ENCODE assay signal across 23 cellular contexts in genomic region chr3:157530637-157531300, GRCh38. TPM values are rescaled to one million over a fixed set of nuclear protein-coding genes. Genes with fewer than 3 reads are reported as not detected.
DNase-seq lines count a peak whose midpoint lies in the region; ATAC-seq and TF ChIP-seq lines count a peak whose summit lies in the region.
"Had no signal": no experiment of that assay in that cellular context is flagged by ENCODE, and none has a peak within 500 bp of the region (broad histone marks: within the 10 kb centered on the region; RNA-seq: fewer than 3 reads in every experiment).

No MANE protein-coding gene starts in this region.

- H3K4me2 ChIP-seq in SK-N-SH (peak overlapping the region; percentile 75), GM23338 (no peak overlapping the region)
- H3K4me2 ChIP-seq: hepatocyte had no signal

- CTCF ChIA-PET in SK-N-SH (lab: Yijun Ruan, JAX): interaction anchor here (1.3 to 7.4 kb wide), 7 partner anchors 12 to 1114 kb away, joined by 3 to 113 read pairs (median 20); partner anchors contain the start of gene GFM1

- H3K9me3 Mint-ChIP-seq in type B pancreatic cell (no peaks in the 10 kb centered on the region), GM23338 (no peaks in the 10 kb centered on the region; the same call in 2 of the 3 replicates)
- H3K9me3 Mint-ChIP-seq: activated naive CD4-positive, alpha-beta T cell treated with anti-CD3 and anti-CD28 coated beads, Interleukin-2, amount 10 ng/mL, durations not matched to agents 7 days and 5 days; activated T-cell treated with anti-CD3 and anti-CD28 coated beads, Interleukin-2, amount 50 U/mL, for 72 hours had no signal

- no peaks in the 10 kb centered on the region for H3K9me3 ChIP-seq in SK-N-SH
- H3K9me3 ChIP-seq: ascending aorta; BLaER1 treated with 17β-estradiol and CSF1 and Interleukin-3, amounts not matched to agents 10 nM and 100 nM; HAP-1; lower lobe of right lung had no signal

- H3K9ac ChIP-seq in SK-N-SH: 0 out of 2 replicates have a peak overlapping the region, but pooled peaks have one; percentile 75
- H3K9ac ChIP-seq: BLaER1 treated with 17β-estradiol and CSF1 and Interleukin-3, amounts not matched to agents 10 nM and 100 nM had no signal

- POLR2A ChIA-PET in SK-N-SH (lab: Yijun Ruan, JAX): no interaction called here

- H3K4me1 Mint-ChIP-seq in type B pancreatic cell (ENCODE audit: unreplicated experiment): peaks cover 4% of the 10 kb centered on the region
- no peaks in the 10 kb centered on the region for H3K4me1 Mint-ChIP-seq in GM23338
- H3K4me1 Mint-ChIP-seq: activated CD4-positive, alpha-beta T cell treated with anti-CD3 and anti-CD28 coated beads for 36 hours; activated naive CD4-positive, alpha-beta T cell treated with anti-CD3 and anti-CD28 coated beads, Interleukin-2, amount 10 ng/mL, durations not matched to agents 7 days and 5 days had no signal

- H3K9me2 ChIP-seq in SK-N-SH (no peaks in the 10 kb centered on the region), GM23338 (ENCODE audit: insufficient read depth) (no peaks in the 10 kb centered on the region)

- TF ChIP-seq EP300 in SK-N-SH (IDR thresholded peaks at IDR 0.05; ENCODE audit: borderline replicate concordance in 1 of 2, low read depth in 1 of 2, low read length in 1 of 2): no peak

- H3K36me3 Mint-ChIP-seq in type B pancreatic cell (no peaks in the 10 kb centered on the region), GM23338 (ENCODE audit: low read depth) (no peaks in the 10 kb centered on the region)
- H3K36me3 Mint-ChIP-seq: activated naive CD4-positive, alpha-beta T cell treated with anti-CD3 and anti-CD28 coated beads, Interleukin-2, amount 10 ng/mL, durations not matched to agents 7 days and 5 days had no signal

- H4K20me1 ChIP-seq in SK-N-SH (ENCODE audit: insufficient read depth) (no peaks in the 10 kb centered on the region), GM23338 (replicated peaks; ENCODE audit: insufficient read depth) (no peaks in the 10 kb centered on the region)
- H4K20me1 ChIP-seq: BLaER1 treated with 17β-estradiol and CSF1 and Interleukin-3, amounts not matched to agents 10 nM and 100 nM had no signal

- peaks cover 6 to 42% of the 10 kb centered on the region in 2 experiments; a peak in 3 of 4 replicates for H3K4me1 ChIP-seq in SK-N-SH (ENCODE audit: control insufficient read depth in 1 of 2, insufficient read depth in 2 of 2, low read depth in 1 of 2, low read length in 1 of 2)
- no peaks in the 10 kb centered on the region for H3K4me1 ChIP-seq in GM23338 (ENCODE audit: insufficient read depth)
- H3K4me1 ChIP-seq: HAP-1 had no signal

- H3K79me2 ChIP-seq in SK-N-SH (ENCODE audit: insufficient read depth) (peaks cover 49% of the 10 kb centered on the region), GM23338 (replicated peaks; ENCODE audit: insufficient read depth) (no peaks in the 10 kb centered on the region)
- H3K79me2 ChIP-seq: hepatocyte had no signal

- peak overlapping the region in 1 of 2 experiments; percentile 17; a peak in 1 of 4 replicates for H3K4me3 ChIP-seq in SK-N-SH (ENCODE audit: low read depth in 2 of 2, low read length in 1 of 2)
- no peak overlapping the region for H3K4me3 ChIP-seq in GM23338
- H3K4me3 ChIP-seq: ascending aorta; BLaER1 treated with 17β-estradiol and CSF1 and Interleukin-3, amounts not matched to agents 10 nM and 100 nM; HAP-1; hepatocyte; lower lobe of right lung had no signal

- H3F3A ChIP-seq in SK-N-SH (replicated peaks; ENCODE audit: insufficient read depth): peaks cover 47% of the 10 kb centered on the region
- H3F3A ChIP-seq in GM23338 (replicated peaks; ENCODE audit: low read depth): no peaks in the 10 kb centered on the region

- H3K36me3 ChIP-seq in SK-N-SH (replicated peaks in 1 of 2; ENCODE audit: control insufficient read depth in 1 of 2, insufficient read depth in 2 of 2, low read length in 1 of 2) (peaks cover 0 to 4% of the 10 kb centered on the region in 2 experiments), GM23338 (ENCODE audit: insufficient read depth) (no peaks in the 10 kb centered on the region)
- H3K36me3 ChIP-seq: ascending aorta; BLaER1 treated with 17β-estradiol and CSF1 and Interleukin-3, amounts not matched to agents 10 nM and 100 nM; HAP-1; lower lobe of right lung had no signal

- WGBS in SK-N-SH (ENCODE audit: low lambda C conversion rate): 91% methylated on average over 5 of the region's 5 CpGs

- peak overlapping the region in 1 of 2 experiments; percentile 83; a peak in 2 of 4 replicates for H3K27ac ChIP-seq in SK-N-SH (ENCODE audit: low read depth in 2 of 2, low read length in 1 of 2)
- no peak overlapping the region for H3K27ac ChIP-seq in GM23338 (ENCODE audit: low read depth)
- H3K27ac ChIP-seq: ascending aorta; BLaER1 treated with 17β-estradiol and CSF1 and Interleukin-3, amounts not matched to agents 10 nM and 100 nM; hepatocyte; lower lobe of right lung had no signal

- H3K27me3 Mint-ChIP-seq in type B pancreatic cell (no peaks in the 10 kb centered on the region), GM23338 (ENCODE audit: insufficient read depth, low read depth, poor library complexity) (no peaks in the 10 kb centered on the region)
- H3K27me3 Mint-ChIP-seq: activated CD4-positive, alpha-beta T cell treated with anti-CD3 and anti-CD28 coated beads for 36 hours; activated naive CD4-positive, alpha-beta T cell treated with anti-CD3 and anti-CD28 coated beads, Interleukin-2, amount 10 ng/mL, durations not matched to agents 7 days and 5 days had no signal

- H2AFZ ChIP-seq in SK-N-SH (ENCODE audit: low read depth) (0 out of 2 replicates have a peak overlapping the region, but pooled peaks have one; percentile 24), GM23338 (no peak overlapping the region)
- H2AFZ ChIP-seq: hepatocyte had no signal

- H3K27me3 ChIP-seq in SK-N-SH (ENCODE audit: insufficient read depth): no peaks in the 10 kb centered on the region
- no peaks in the 10 kb centered on the region for H3K27me3 ChIP-seq in GM23338 (ENCODE audit: insufficient read depth)
- H3K27me3 ChIP-seq: ascending aorta; BLaER1 treated with 17β-estradiol and CSF1 and Interleukin-3, amounts not matched to agents 10 nM and 100 nM; hepatocyte had no signal

- DNase-seq in SK-N-SH (no peak), amniotic epithelial cell (ENCODE audit: low read depth) (peak; percentile 70), fibroblast of peridontal ligament (ENCODE audit: extremely low read depth) (peak; percentile 23), type B pancreatic cell (ENCODE audit: extremely low spot score, unreplicated experiment) (no peak), GM23338 (ENCODE audit: low spot score) (no peak), DMS 273 treated with DMSO at 0.1 percent for 48 hours (lab: John Stamatoyannopoulos, UW) (no peak), hepatic stellate cell (ENCODE audit: low spot score) (no peak)
- DNase-seq: 8988T; activated CD4-positive, alpha-beta T cell treated with anti-CD3 and anti-CD28 coated beads for 36 hours; activated naive CD4-positive, alpha-beta T cell treated with anti-CD3 and anti-CD28 coated beads, Interleukin-2, amount 10 ng/mL, durations not matched to agents 7 days and 5 days; activated T-cell treated with anti-CD3 and anti-CD28 coated beads, Interleukin-2, amount 50 U/mL, for 72 hours; effector memory CD4-positive, alpha-beta T cell; lower lobe of right lung; NCI-H1105 treated with DMSO at 0.1 percent for 48 hours; NCI-H2081 treated with DMSO at 0.1 percent for 48 hours; NCI-H524 treated with DMSO at 0.1 percent for 48 hours; occipital lobe had no signal

- H3K27ac Mint-ChIP-seq in type B pancreatic cell (peak overlapping the region; percentile 73), GM23338 (no peak overlapping the region)
- H3K27ac Mint-ChIP-seq: activated CD4-positive, alpha-beta T cell treated with anti-CD3 and anti-CD28 coated beads for 36 hours; activated naive CD4-positive, alpha-beta T cell treated with anti-CD3 and anti-CD28 coated beads, Interleukin-2, amount 10 ng/mL, durations not matched to agents 7 days and 5 days; activated T-cell treated with anti-CD3 and anti-CD28 coated beads, Interleukin-2, amount 50 U/mL, for 72 hours had no signal

- TF ChIP-seq CTCF in SK-N-SH (IDR thresholded peaks at IDR 0.05) (no peak), type B pancreatic cell (conservative IDR thresholded peaks at IDR 0.05) (no peak), GM23338 (conservative IDR thresholded peaks at IDR 0.05; ENCODE audit: low read depth in 2 of 2) (no peak)

- H3K4me3 Mint-ChIP-seq in type B pancreatic cell (peak overlapping the region; percentile 39), GM23338 (no peak overlapping the region)
- H3K4me3 Mint-ChIP-seq: activated CD4-positive, alpha-beta T cell treated with anti-CD3 and anti-CD28 coated beads for 36 hours; activated naive CD4-positive, alpha-beta T cell treated with anti-CD3 and anti-CD28 coated beads, Interleukin-2, amount 10 ng/mL, durations not matched to agents 7 days and 5 days; activated T-cell treated with anti-CD3 and anti-CD28 coated beads, Interleukin-2, amount 50 U/mL, for 72 hours had no signal

- TF ChIP-seq RAD21 in SK-N-SH (IDR thresholded peaks at IDR 0.05; ENCODE audit: low read length): no peak

- ATAC-seq in SK-N-SH treated with all-trans-retinoic acid at 6 μM for 48 hours (no peak), GM23338 (no peak)
- ATAC-seq: activated CD4-positive, alpha-beta T cell treated with anti-CD3 and anti-CD28 coated beads for 36 hours; activated T-cell treated with anti-CD3 and anti-CD28 coated beads, Interleukin-2, amount 50 U/mL, for 72 hours; lower lobe of right lung had no signal

TF ChIP-seq in SK-N-SH treated with all-trans-retinoic acid at 6 μM for 48 hours, 23 proteins besides CTCF, POLR2A, EP300 and RAD21 (continues in another document):
- TF ChIP-seq PPARA (CRISPR knock-in tag; IDR thresholded peaks at IDR 0.05; ENCODE audit: borderline replicate concordance): no peak
- no peak for TF ChIP-seq ESRRG (CRISPR knock-in tag; IDR thresholded peaks at IDR 0.05)
- no peak for TF ChIP-seq ZFP30 (CRISPR knock-in tag; IDR thresholded peaks at IDR 0.05)
- no peak for TF ChIP-seq RARB (CRISPR knock-in tag; IDR thresholded peaks at IDR 0.05)
- TF ChIP-seq SNAI2 (CRISPR knock-in tag; IDR thresholded peaks at IDR 0.05): no peak
- no peak for TF ChIP-seq TCF4 (CRISPR knock-in tag; IDR thresholded peaks at IDR 0.05; ENCODE audit: borderline replicate concordance)

TF ChIP-seq in GM23338, 12 proteins besides CTCF, POLR2A, EP300 and RAD21 (continues in another document):
- TF ChIP-seq EZH2 (IDR thresholded peaks at IDR 0.05; ENCODE audit: low read depth, unreplicated experiment): no peak

RNA-seq across cellular contexts. Expression of gene VEPH1, which starts 27.6 kb away (rescaled TPM):
- polyA plus RNA-seq in SK-N-SH (2012; rRNA removed) (6.0 and 11.3 TPM in 2 replicates), GM23338 (2016; fragmentation: Nextera tagmentation; extraction: Ambion mirVana) (9.6 and 15.4 TPM in 2 replicates)
- polyA plus RNA-seq in SK-N-SH (2012; cell fraction: cytosol; rRNA removed): 8.7 and 9.8 TPM in 2 replicates
- 6.1 and 11.5 TPM in 2 replicates for polyA plus RNA-seq in SK-N-SH (2012; cell fraction: nucleus; rRNA removed)
- total RNA-seq in type B pancreatic cell (ENCODE audit: low replicate concordance): 5.9 and 8.6 TPM in 2 replicates
- total RNA-seq in GM23338 (2014; rRNA removed; shearing (Covaris generic)): 31.8 and 33.8 TPM in 2 replicates
- total RNA-seq: activated CD4-positive, alpha-beta T cell treated with anti-CD3 and anti-CD28 coated beads for 36 hours; activated CD8-positive, alpha-beta memory T cell treated with anti-CD3 and anti-CD28 coated beads for 36 hours; activated T-cell treated with anti-CD3 and anti-CD28 coated beads, Interleukin-2, amount 50 U/mL, for 72 hours had no signal

Comparison
In these comparisons a context has a peak if more than half of its experiments do, and no peak if none do; other contexts are left out.
1. DNase-seq: peak in amniotic epithelial cell (single experiment) and fibroblast of peridontal ligament (single experiment); none in SK-N-SH (single experiment), type B pancreatic cell (single experiment), GM23338 (single experiment), DMS 273 treated with DMSO at 0.1 percent for 48 hours (single experiment) and hepatic stellate cell (single experiment).